8 cellular contexts compared by ENCODE assay signal in the genomic region with DNA sequence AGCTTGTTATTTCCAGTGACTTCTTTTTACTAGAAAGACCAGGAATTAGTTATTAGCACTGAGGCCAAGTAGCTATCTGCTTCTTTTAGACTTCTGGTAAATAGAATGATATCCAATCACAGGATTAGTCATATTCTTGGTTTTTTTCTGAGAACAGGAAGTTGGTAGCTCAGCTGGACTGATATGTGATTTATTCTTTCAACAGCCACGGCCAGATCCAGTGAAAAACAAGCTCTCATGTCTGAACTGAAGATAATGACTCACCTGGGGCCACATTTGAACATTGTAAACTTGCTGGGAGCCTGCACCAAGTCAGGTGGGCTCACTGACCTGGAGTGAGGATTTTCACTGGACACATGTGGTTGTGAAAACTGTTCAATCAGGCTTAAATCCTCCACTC. TPM values are rescaled to one million over a fixed set of nuclear protein-coding genes. Genes with fewer than 3 reads are reported as not detected.
DNase-seq lines count a peak whose midpoint lies in the region; ATAC-seq and FAIRE-seq lines count a peak whose summit lies in the region.

No MANE protein-coding gene starts in this region.

- no peak for FAIRE-seq in frontal cortex (lab: Jason Lieb, UNC)

- ATAC-seq in GM18907 (IDR thresholded peaks at IDR 0.05; ENCODE audit: unreplicated experiment) (peak; percentile 80), HG03045 (IDR thresholded peaks at IDR 0.05; ENCODE audit: unreplicated experiment) (peak; percentile 48)

- DNase-seq in amniotic stem cell (lab: John Stamatoyannopoulos, UW) (peak; percentile 13), non-pigmented ciliary epithelial cell (ENCODE audit: low read depth) (peak; percentile 45), cortex of kidney (lab: John Stamatoyannopoulos, UW) (no peak), frontal cortex (ENCODE audit: low spot score in 2 of 2) (no peak), medulla oblongata (ENCODE audit: extremely low spot score) (no peak), NCI-H774 (lab: John Stamatoyannopoulos, UW) (no peak)

RNA-seq across cellular contexts. Expression of gene PDGFRA, which starts 48.6 kb away (rescaled TPM):
- 64.0 TPM for total RNA-seq in frontal cortex

Comparison
In these comparisons a context has a peak if more than half of its experiments do, and no peak if none do; other contexts are left out.
1. DNase-seq: peak in amniotic stem cell (single experiment) and non-pigmented ciliary epithelial cell (single experiment); none in cortex of kidney (single experiment), frontal cortex (0 of 2), medulla oblongata (single experiment) and NCI-H774 (single experiment).